In the genomic region with DNA sequence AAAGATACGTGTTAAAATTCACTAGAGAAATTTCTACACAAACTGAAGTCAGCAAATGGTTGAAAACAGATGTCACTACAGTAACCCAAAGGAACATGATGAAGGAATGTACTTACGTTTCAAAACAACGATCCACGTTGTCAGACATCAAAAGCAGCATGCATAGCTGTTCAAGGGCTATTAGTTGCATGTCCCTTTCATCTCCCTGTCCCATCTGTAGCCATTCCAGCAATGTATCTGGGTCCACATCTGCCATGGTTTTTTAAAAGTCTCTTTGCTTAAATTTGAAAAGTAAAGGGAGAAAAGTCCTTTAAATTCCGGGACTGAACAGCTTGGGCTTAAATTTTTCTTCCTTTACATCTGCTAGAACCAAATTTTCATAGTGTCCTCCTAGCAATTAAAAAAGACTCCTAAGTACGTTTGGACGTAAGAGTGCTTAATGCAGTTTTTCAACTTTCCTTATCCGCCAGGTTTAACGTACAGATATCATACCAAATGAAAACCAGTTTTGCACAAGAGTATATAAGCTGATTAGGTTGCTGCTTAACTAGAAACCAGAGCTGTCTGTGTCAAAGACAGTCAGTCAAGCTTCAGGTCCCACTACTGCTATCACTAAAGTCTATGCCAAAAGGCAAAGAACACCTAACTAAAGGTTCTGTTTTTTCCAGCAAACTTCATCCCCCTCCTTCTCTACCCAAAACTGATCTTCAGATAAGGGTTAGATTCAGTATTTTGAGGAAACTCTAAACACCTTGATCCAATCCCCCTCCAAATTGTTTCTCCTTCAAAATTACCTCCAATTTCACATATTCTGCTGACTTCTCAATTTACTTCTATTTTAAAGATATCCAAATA, we compare ENCODE assay signal across 8 cellular contexts. TPM values are rescaled to one million over a fixed set of nuclear protein-coding genes. Genes with fewer than 3 reads are reported as not detected.
DNase-seq lines count a peak whose midpoint lies in the region; ATAC-seq and TF ChIP-seq lines count a peak whose summit lies in the region.

No MANE protein-coding gene starts in this region.

- no peaks in the 10 kb centered on the region for H3K27me3 ChIP-seq in OCI-LY3 (ENCODE audit: low read depth, low read length)
- no peaks in the 10 kb centered on the region for H3K27me3 ChIP-seq in colonic mucosa

- H3K27me3 Mint-ChIP-seq in stimulated activated naive CD8-positive, alpha-beta T cell treated with anti-CD3 and anti-CD28 coated beads, Interleukin-15, Interleukin-2, amounts not matched to agents 100 ng/mL and 50 ng/mL, for 24 hours: no peaks in the 10 kb centered on the region
- no peaks in the 10 kb centered on the region for H3K27me3 Mint-ChIP-seq in mesothelial cell of epicardium (ENCODE audit: low read depth)

- no peaks in the 10 kb centered on the region for H3K9me3 Mint-ChIP-seq in stimulated activated naive CD8-positive, alpha-beta T cell treated with anti-CD3 and anti-CD28 coated beads, Interleukin-15, Interleukin-2, amounts not matched to agents 100 ng/mL and 50 ng/mL, for 24 hours
- no peaks in the 10 kb centered on the region for H3K9me3 Mint-ChIP-seq in mesothelial cell of epicardium

- H3K27ac Mint-ChIP-seq in stimulated activated naive CD8-positive, alpha-beta T cell treated with anti-CD3 and anti-CD28 coated beads, Interleukin-15, Interleukin-2, amounts not matched to agents 100 ng/mL and 50 ng/mL, for 24 hours: peak overlapping the region; percentile 85
- peak overlapping the region; percentile 57 for H3K27ac Mint-ChIP-seq in mesothelial cell of epicardium

- H3K36me3 ChIP-seq in OCI-LY3 (replicated peaks; ENCODE audit: low read depth, low read length) (peaks cover 11% of the 10 kb centered on the region), colonic mucosa (no peaks in the 10 kb centered on the region)

- TF ChIP-seq CTCF in OCI-LY3 (IDR thresholded peaks at IDR 0.05; ENCODE audit: low read depth, low read length) (no peak), colonic mucosa (IDR thresholded peaks at IDR 0.05) (no peak), mesothelial cell of epicardium (IDR thresholded peaks at IDR 0.05; ENCODE audit: unreplicated experiment) (no peak)

- H3K36me3 Mint-ChIP-seq in stimulated activated naive CD8-positive, alpha-beta T cell treated with anti-CD3 and anti-CD28 coated beads, Interleukin-15, Interleukin-2, amounts not matched to agents 100 ng/mL and 50 ng/mL, for 24 hours (ENCODE audit: low read depth): peaks cover 45% of the 10 kb centered on the region
- peaks cover 20% of the 10 kb centered on the region for H3K36me3 Mint-ChIP-seq in mesothelial cell of epicardium

- peaks cover 22% of the 10 kb centered on the region for H3K4me1 ChIP-seq in OCI-LY3 (ENCODE audit: low read length)
- H3K4me1 ChIP-seq in colonic mucosa: no peaks in the 10 kb centered on the region

- H3K79me2 ChIP-seq in OCI-LY3 (ENCODE audit: low read length): peaks cover 60% of the 10 kb centered on the region

- H3K4me3 ChIP-seq in OCI-LY3 (ENCODE audit: low read length): peak overlapping the region; percentile 89
- H3K4me3 ChIP-seq in colonic mucosa: peak overlapping the region; percentile 55

- H3K4me1 Mint-ChIP-seq in stimulated activated naive CD8-positive, alpha-beta T cell treated with anti-CD3 and anti-CD28 coated beads, Interleukin-15, Interleukin-2, amounts not matched to agents 100 ng/mL and 50 ng/mL, for 24 hours (ENCODE audit: low read depth): peaks cover 64% of the 10 kb centered on the region
- peaks cover 32% of the 10 kb centered on the region for H3K4me1 Mint-ChIP-seq in mesothelial cell of epicardium

- intact Hi-C loops in colonic mucosa (cut with DNase I): loop anchor here (10.0 kb wide), 1 partner anchor 149 kb away; no protein-coding TSS in a partner anchor

- H3K27ac ChIP-seq in OCI-LY3 (ENCODE audit: low read length) (0 out of 2 replicates have a peak overlapping the region, but pooled peaks have one; percentile 92), colonic mucosa (peak overlapping the region; percentile 96)

- H3K4me3 Mint-ChIP-seq in stimulated activated naive CD8-positive, alpha-beta T cell treated with anti-CD3 and anti-CD28 coated beads, Interleukin-15, Interleukin-2, amounts not matched to agents 100 ng/mL and 50 ng/mL, for 24 hours: peak overlapping the region; percentile 90
- peak overlapping the region; percentile 85 for H3K4me3 Mint-ChIP-seq in mesothelial cell of epicardium

- no peak overlapping the region for H2AFZ ChIP-seq in OCI-LY3 (ENCODE audit: low read depth, low read length)

- peaks cover 20% of the 10 kb centered on the region for H4K20me1 ChIP-seq in OCI-LY3 (ENCODE audit: insufficient read depth, low read length)

- peak overlapping the region; percentile 79 for H3K4me2 ChIP-seq in OCI-LY3 (ENCODE audit: low read length)

- no peak for ATAC-seq in stimulated activated naive CD8-positive, alpha-beta T cell treated with anti-CD3 and anti-CD28 coated beads, Interleukin-15, Interleukin-2, amounts not matched to agents 100 U/mL and 50 U/mL, for 24 hours
- ATAC-seq in GM21576 (IDR thresholded peaks at IDR 0.05; ENCODE audit: unreplicated experiment): no peak
- ATAC-seq in HG02981 (IDR thresholded peaks at IDR 0.05; ENCODE audit: unreplicated experiment): no peak

- H3K9me3 ChIP-seq in OCI-LY3 (ENCODE audit: insufficient read depth, low read length) (no peaks in the 10 kb centered on the region), colonic mucosa (no peaks in the 10 kb centered on the region)

- no peak for DNase-seq in stimulated activated naive CD8-positive, alpha-beta T cell treated with anti-CD3 and anti-CD28 coated beads, Interleukin-15, Interleukin-2, amounts not matched to agents 100 U/mL and 50 U/mL, for 24 hours
- DNase-seq in colonic mucosa (no peak), mesothelial cell of epicardium (ENCODE audit: low spot score in 2 of 2, unreplicated experiment in 2 of 2) (no peak), SHP77 treated with DMSO at 0.1 percent for 48 hours (lab: John Stamatoyannopoulos, UW) (no peak)

- peak overlapping the region; percentile 86 for H3K9ac ChIP-seq in OCI-LY3 (ENCODE audit: low read length)
- H3K9ac ChIP-seq in colonic mucosa (ENCODE audit: low read depth in 2 of 2, low read length in 2 of 2): peak overlapping the region; percentile 40 to 93

RNA-seq across cellular contexts. Expression of a gene that starts 1.7 kb away (rescaled TPM):
- total RNA-seq in colonic mucosa (100 to 1,000 TPM; 113 to 148 TPM), mesothelial cell of epicardium (177 to 195 TPM (median 184 TPM) in 3 replicates)
